In the genomic region with DNA sequence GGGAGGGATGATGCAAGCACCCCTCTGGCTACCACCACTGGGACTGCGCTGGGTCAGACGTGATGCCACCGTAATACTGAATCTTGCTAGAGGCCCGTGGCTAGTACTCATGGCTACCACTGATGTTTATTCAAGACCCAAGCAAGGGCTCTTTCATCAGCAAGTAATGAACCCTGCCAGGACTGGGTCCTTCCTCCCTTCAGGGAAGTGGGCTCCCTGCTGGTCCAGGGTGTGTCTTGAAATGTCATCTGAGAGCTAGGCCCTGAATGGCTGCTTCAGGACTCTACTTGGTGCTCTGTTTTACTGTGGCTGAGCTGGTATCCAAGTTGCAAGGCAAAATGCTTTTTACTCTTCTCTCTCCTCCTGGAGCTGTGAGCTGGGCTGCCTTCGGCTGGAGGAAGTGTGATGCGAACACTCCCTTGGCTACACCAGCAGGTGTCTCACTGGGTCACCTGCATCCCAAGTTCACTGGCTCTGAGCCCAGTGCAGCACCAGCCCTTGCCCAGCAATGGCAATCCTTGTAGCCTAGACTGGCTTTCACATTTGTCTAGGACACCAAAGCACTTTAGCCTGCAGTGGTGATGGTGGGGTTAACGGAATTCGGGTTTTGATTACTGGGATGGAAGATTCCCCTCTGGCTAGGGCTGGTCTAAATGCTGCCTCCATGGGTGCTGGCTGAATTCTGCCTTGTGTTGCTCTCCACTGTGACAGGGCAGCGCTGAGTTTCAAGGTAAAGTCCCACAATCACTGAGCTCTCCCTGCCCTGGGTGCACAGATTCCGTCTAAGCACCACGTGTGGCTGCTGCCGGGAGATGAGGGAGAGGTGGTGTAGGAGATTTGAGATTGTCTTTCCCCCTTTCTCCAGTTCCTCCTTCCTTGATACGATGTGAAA, we compare ENCODE assay signal across 1 cellular context.
TF ChIP-seq lines count a peak whose summit lies in the region.

No MANE protein-coding gene starts in this region.

TF ChIP-seq in HEK293, 187 proteins besides CTCF, POLR2A, EP300 and RAD21 (continued from another document):
- TF ChIP-seq, protein P1, sequence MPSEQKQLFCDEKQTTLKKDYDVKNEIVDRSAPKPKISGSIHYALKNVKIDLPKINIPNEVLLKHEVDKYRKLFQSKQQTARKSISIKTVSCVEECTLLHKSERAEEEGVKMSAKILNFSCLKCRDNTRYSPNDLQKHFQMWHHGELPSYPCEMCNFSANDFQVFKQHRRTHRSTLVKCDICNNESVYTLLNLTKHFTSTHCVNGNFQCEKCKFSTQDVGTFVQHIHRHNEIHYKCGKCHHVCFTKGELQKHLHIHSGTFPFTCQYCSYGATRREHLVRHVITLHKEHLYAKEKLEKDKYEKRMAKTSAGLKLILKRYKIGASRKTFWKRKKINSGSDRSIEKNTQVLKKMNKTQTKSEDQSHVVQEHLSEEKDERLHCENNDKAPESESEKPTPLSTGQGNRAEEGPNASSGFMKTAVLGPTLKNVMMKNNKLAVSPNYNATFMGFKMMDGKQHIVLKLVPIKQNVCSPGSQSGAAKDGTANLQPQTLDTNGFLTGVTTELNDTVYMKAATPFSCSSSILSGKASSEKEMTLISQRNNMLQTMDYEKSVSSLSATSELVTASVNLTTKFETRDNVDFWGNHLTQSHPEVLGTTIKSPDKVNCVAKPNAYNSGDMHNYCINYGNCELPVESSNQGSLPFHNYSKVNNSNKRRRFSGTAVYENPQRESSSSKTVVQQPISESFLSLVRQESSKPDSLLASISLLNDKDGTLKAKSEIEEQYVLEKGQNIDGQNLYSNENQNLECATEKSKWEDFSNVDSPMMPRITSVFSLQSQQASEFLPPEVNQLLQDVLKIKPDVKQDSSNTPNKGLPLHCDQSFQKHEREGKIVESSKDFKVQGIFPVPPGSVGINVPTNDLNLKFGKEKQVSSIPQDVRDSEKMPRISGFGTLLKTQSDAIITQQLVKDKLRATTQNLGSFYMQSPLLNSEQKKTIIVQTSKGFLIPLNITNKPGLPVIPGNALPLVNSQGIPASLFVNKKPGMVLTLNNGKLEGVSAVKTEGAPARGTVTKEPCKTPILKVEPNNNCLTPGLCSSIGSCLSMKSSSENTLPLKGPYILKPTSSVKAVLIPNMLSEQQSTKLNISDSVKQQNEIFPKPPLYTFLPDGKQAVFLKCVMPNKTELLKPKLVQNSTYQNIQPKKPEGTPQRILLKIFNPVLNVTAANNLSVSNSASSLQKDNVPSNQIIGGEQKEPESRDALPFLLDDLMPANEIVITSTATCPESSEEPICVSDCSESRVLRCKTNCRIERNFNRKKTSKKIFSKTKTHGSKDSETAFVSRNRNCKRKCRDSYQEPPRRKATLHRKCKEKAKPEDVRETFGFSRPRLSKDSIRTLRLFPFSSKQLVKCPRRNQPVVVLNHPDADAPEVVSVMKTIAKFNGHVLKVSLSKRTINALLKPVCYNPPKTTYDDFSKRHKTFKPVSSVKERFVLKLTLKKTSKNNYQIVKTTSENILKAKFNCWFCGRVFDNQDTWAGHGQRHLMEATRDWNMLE (tag by site-specific recombination; conservative IDR thresholded peaks at IDR 0.05; ENCODE audit: low read depth), result no peak
- TF ChIP-seq HOXC10 (CRISPR knock-in tag; IDR thresholded peaks at IDR 0.05) (no peak), ZNF561 (tag by site-specific recombination; IDR thresholded peaks at IDR 0.05; ENCODE audit: borderline replicate concordance) (0 out of 2 replicates have a peak, but pooled peaks have one; percentile 33), ZSCAN30 (tag by site-specific recombination; IDR thresholded peaks at IDR 0.05) (no peak), ZSCAN16 (tag by site-specific recombination; IDR thresholded peaks at IDR 0.05) (peak; percentile 53; the same call in 1 of the 2 replicates), ZNF571 (tag by site-specific recombination; IDR thresholded peaks at IDR 0.05) (no peak), ZBTB17 (tag by site-specific recombination; IDR thresholded peaks at IDR 0.05) (peak; percentile 31; the same call in 1 of the 2 replicates), ZBTB8A (tag by site-specific recombination; IDR thresholded peaks at IDR 0.05) (no peak), ZNF114 (tag by site-specific recombination; IDR thresholded peaks at IDR 0.05) (no peak), ZNF626 (tag by site-specific recombination; IDR thresholded peaks at IDR 0.05) (no peak), ZIC2 (tag by site-specific recombination; IDR thresholded peaks at IDR 0.05) (peak; percentile 83), ZNF654 (tag by site-specific recombination; IDR thresholded peaks at IDR 0.05; ENCODE audit: low read depth) (peak; percentile 55)
- TF ChIP-seq, protein P2, sequence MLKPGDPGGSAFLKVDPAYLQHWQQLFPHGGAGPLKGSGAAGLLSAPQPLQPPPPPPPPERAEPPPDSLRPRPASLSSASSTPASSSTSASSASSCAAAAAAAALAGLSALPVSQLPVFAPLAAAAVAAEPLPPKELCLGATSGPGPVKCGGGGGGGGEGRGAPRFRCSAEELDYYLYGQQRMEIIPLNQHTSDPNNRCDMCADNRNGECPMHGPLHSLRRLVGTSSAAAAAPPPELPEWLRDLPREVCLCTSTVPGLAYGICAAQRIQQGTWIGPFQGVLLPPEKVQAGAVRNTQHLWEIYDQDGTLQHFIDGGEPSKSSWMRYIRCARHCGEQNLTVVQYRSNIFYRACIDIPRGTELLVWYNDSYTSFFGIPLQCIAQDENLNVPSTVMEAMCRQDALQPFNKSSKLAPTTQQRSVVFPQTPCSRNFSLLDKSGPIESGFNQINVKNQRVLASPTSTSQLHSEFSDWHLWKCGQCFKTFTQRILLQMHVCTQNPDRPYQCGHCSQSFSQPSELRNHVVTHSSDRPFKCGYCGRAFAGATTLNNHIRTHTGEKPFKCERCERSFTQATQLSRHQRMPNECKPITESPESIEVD (tag by site-specific recombination; IDR thresholded peaks at IDR 0.05), result no peak
- TF ChIP-seq, protein P3, sequence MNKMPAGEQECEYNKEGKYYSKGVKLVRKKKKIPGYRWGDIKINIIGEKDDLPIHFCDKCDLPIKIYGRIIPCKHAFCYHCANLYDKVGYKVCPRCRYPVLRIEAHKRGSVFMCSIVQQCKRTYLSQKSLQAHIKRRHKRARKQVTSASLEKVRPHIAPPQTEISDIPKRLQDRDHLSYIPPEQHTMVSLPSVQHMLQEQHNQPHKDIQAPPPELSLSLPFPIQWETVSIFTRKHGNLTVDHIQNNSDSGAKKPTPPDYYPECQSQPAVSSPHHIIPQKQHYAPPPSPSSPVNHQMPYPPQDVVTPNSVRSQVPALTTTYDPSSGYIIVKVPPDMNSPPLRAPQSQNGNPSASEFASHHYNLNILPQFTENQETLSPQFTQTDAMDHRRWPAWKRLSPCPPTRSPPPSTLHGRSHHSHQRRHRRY (tag by site-specific recombination; IDR thresholded peaks at IDR 0.05), result no peak
